19 cellular contexts compared by ENCODE assay signal in genomic region chr19:17332360-17332676, GRCh38.
"Had no signal": no experiment of that assay in that cellular context is flagged by ENCODE, and none has a peak within 500 bp of the region (broad histone marks: within the 10 kb centered on the region; RNA-seq: fewer than 3 reads in every experiment).

No MANE protein-coding gene starts in this region.

- H3K9ac ChIP-seq: parathyroid adenoma had no signal

- H3K9me3 ChIP-seq: tibial artery had no signal

- H3K27me3 Mint-ChIP-seq: activated CD8-positive, alpha-beta T cell treated with anti-CD3 and anti-CD28 coated beads for 36 hours; naive thymus-derived CD8-positive, alpha-beta T cell had no signal

- H3K27ac ChIP-seq: brain microvascular endothelial cell, hepatocyte, left lung, parathyroid adenoma, tibial artery had no signal

- H3K4me3 ChIP-seq: hepatocyte, left lung, lung, tibial artery had no signal

- H3K4me1 ChIP-seq: parathyroid adenoma had no signal

- DNase-seq: activated T-cell treated with anti-CD3 and anti-CD28 coated beads for 4 hours; brain microvascular endothelial cell; central memory CD4-positive, alpha-beta T cell; effector memory CD4-positive, alpha-beta T cell; kidney glomerular epithelial cell; left lung; tibial artery had no signal

- H3K27ac Mint-ChIP-seq: activated CD4-positive, alpha-beta T cell treated with anti-CD3 and anti-CD28 coated beads, Interleukin-2, amount 10 ng/mL, durations not matched to agents 7 days and 5 days; activated CD8-positive, alpha-beta memory T cell treated with anti-CD3 and anti-CD28 coated beads, Interleukin-2, amount 10 ng/mL, durations not matched to agents 7 days and 5 days; activated CD8-positive, alpha-beta T cell treated with anti-CD3 and anti-CD28 coated beads for 36 hours; activated T-helper 1 cell treated with anti-CD3 and anti-CD28 coated beads, Interleukin-12 subunit alpha, Interleukin-12 subunit beta, Interleukin-2, Interleukin-4 antibody, amounts not matched to agents 30 ng/mL and 10 ng/mL and 1 ng/mL, durations not matched to agents 14 hours and 24 hours and 36 hours had no signal

- H3K79me2 ChIP-seq: parathyroid adenoma had no signal

- H3K36me3 Mint-ChIP-seq: naive thymus-derived CD8-positive, alpha-beta T cell had no signal

- ATAC-seq: activated CD4-positive, CD25-positive, alpha-beta regulatory T cell treated with anti-CD3 and anti-CD28 coated beads, Interleukin-2, amount 50 U/mL, for 24 hours; activated CD8-positive, alpha-beta memory T cell treated with anti-CD3 and anti-CD28 coated beads, Interleukin-2, amount 10 ng/mL, durations not matched to agents 7 days and 5 days; esophagus mucosa; left lung; naive thymus-derived CD8-positive, alpha-beta T cell; right cardiac atrium had no signal

- H3K4me3 Mint-ChIP-seq: activated CD8-positive, alpha-beta T cell treated with anti-CD3 and anti-CD28 coated beads for 36 hours; activated T-helper 1 cell treated with anti-CD3 and anti-CD28 coated beads, Interleukin-12 subunit alpha, Interleukin-12 subunit beta, Interleukin-2, Interleukin-4 antibody, amounts not matched to agents 30 ng/mL and 10 ng/mL and 1 ng/mL, durations not matched to agents 14 hours and 24 hours and 36 hours had no signal

- H3K4me2 ChIP-seq: hepatocyte had no signal

- H3K9me3 Mint-ChIP-seq: activated CD4-positive, alpha-beta T cell treated with anti-CD3 and anti-CD28 coated beads, Interleukin-2, amount 10 ng/mL, durations not matched to agents 7 days and 5 days; activated CD8-positive, alpha-beta T cell treated with anti-CD3 and anti-CD28 coated beads for 36 hours; activated naive CD4-positive, alpha-beta T cell treated with anti-CD3 and anti-CD28 coated beads, Interleukin-2, amount 50 U/mL, for 72 hours; activated T-helper 1 cell treated with anti-CD3 and anti-CD28 coated beads, Interleukin-12 subunit alpha, Interleukin-12 subunit beta, Interleukin-2, Interleukin-4 antibody, amounts not matched to agents 30 ng/mL and 10 ng/mL and 1 ng/mL, durations not matched to agents 14 hours and 24 hours and 36 hours; naive thymus-derived CD8-positive, alpha-beta T cell had no signal

- H3K27me3 ChIP-seq: brain microvascular endothelial cell, hepatocyte, tibial artery had no signal

- H2AFZ ChIP-seq: hepatocyte, parathyroid adenoma had no signal
